ENCODE assay signal across 8 cellular contexts in genomic region chr2:9554841-9555337, GRCh38. TPM values are rescaled to one million over a fixed set of nuclear protein-coding genes. Genes with fewer than 3 reads are reported as not detected.
DNase-seq lines count a peak whose midpoint lies in the region; ATAC-seq and TF ChIP-seq lines count a peak whose summit lies in the region.

No MANE protein-coding gene starts in this region.

- H3K4me3 ChIP-seq in mucosa of rectum (ENCODE audit: low read length in 2 of 2) = peak overlapping the region; percentile 96 to 100
- peak overlapping the region; percentile 60 to 91 (median 84) for H3K4me3 ChIP-seq in transverse colon

- H3K9me3 ChIP-seq in ES-I3 (ENCODE audit: control insufficient read depth, insufficient read depth, low read length) (no peaks in the 10 kb centered on the region), mucosa of rectum (ENCODE audit: control insufficient read depth in 2 of 2, low read length in 2 of 2) (no peaks in the 10 kb centered on the region), transverse colon (no peaks in the 10 kb centered on the region)

- H3K4me3 Mint-ChIP-seq in activated B cell treated with CpG ODN at 0.5 μM for 24 hours = peak overlapping the region; percentile 96
- peak overlapping the region; percentile 98 for H3K4me3 Mint-ChIP-seq in endothelial cell (ENCODE audit: unreplicated experiment)

- H3K9me3 Mint-ChIP-seq in activated B cell treated with CpG ODN at 0.5 μM for 24 hours = no peaks in the 10 kb centered on the region
- no peaks in the 10 kb centered on the region for H3K9me3 Mint-ChIP-seq in endothelial cell (ENCODE audit: unreplicated experiment)

- H3K4me1 Mint-ChIP-seq in activated B cell treated with CpG ODN at 0.5 μM for 24 hours (peaks cover 57% of the 10 kb centered on the region), endothelial cell (ENCODE audit: unreplicated experiment) (peaks cover 23% of the 10 kb centered on the region)

- H3K27me3 ChIP-seq in mucosa of rectum (ENCODE audit: control insufficient read depth in 2 of 2, insufficient read depth in 2 of 2, low read length in 2 of 2) (no peaks in the 10 kb centered on the region), transverse colon (no peaks in the 10 kb centered on the region)

- H3K9ac ChIP-seq in ES-I3 (ENCODE audit: low read depth, low read length) (peak overlapping the region; percentile 93), mucosa of rectum (ENCODE audit: low read depth in 1 of 2, low read length in 2 of 2) (peak overlapping the region; percentile 95 to 97)

- intact Hi-C loops in activated B cell treated with CpG ODN at 0.5 μM for 24 hours (cut with micrococcal nuclease) = loop anchor here (1.0 to 5.0 kb wide), 9 partner anchors 16 to 892 kb away; partner anchors contain the start of genes CPSF3, GRHL1, ITGB1BP1 and KLF11
- intact Hi-C loops in transverse colon (cut with DNase I; ENCODE audit: low total_unique reads) = loop anchor here (5.0 kb wide), 1 partner anchor 77 kb away; the partner anchor contains the start of gene YWHAQ

- TF ChIP-seq CTCF in activated B cell treated with CpG ODN at 0.5 μM for 24 hours (IDR thresholded peaks at IDR 0.05) (no peak), endothelial cell (IDR thresholded peaks at IDR 0.05; ENCODE audit: unreplicated experiment) (no peak), transverse colon (IDR thresholded peaks at IDR 0.05) (no peak), GM13976 (IDR thresholded peaks at IDR 0.05; ENCODE audit: borderline replicate concordance, control extremely low read depth, extremely low read depth, insufficient read depth, missing control alignments) (no peak)

- in situ Hi-C loops in transverse colon (cut with MboI; ENCODE audit: low pct_ligation_motif_present in 1 of 4, low pct_unique_long_range_greater_than_20kb in 1 of 4, low sequenced_read_pairs in 3 of 4) (loop anchor here in 1 of 4 donors (10.0 kb wide), 1 partner anchor 80 kb away; the partner anchor contains the start of gene YWHAQ), GM13976 (cut with MboI; ENCODE audit: low sequenced_read_pairs, unreplicated experiment) (no loop called here)

- no peaks in the 10 kb centered on the region for H3K36me3 ChIP-seq in ES-I3 (ENCODE audit: insufficient read depth, low read length)
- no peaks in the 10 kb centered on the region for H3K36me3 ChIP-seq in mucosa of rectum (ENCODE audit: control insufficient read depth in 2 of 2, insufficient read depth in 2 of 2, low read length in 2 of 2)
- H3K36me3 ChIP-seq in transverse colon = no peaks in the 10 kb centered on the region

- TF ChIP-seq EP300 in transverse colon (IDR thresholded peaks at IDR 0.05; ENCODE audit: low read depth) = no peak

- DNase-seq in NCI-H1417 (lab: John Stamatoyannopoulos, UW) (peak in 2 of 3 experiments; percentile 26 to 81), activated B cell treated with CpG ODN at 0.5 μM for 24 hours (no peak), endothelial cell (ENCODE audit: low spot score) (peak; percentile 21), transverse colon (peak; percentile 31), GM13976 (ENCODE audit: low spot score) (no peak)

- CTCF ChIA-PET in activated B cell treated with CpG ODN at 0.5 μM for 24 hours (lab: Charles Lee) = interaction anchor here (0.6 to 2.7 kb wide), 4 partner anchors 10 to 80 kb away, joined by 3 to 17 read pairs (median 4); no protein-coding TSS in a partner anchor

- POLR2A ChIA-PET in activated B cell treated with CpG ODN at 0.5 μM for 24 hours (lab: Charles Lee) = interaction anchor here (1.1 to 3.4 kb wide), 14 partner anchors 10 to 475 kb away, joined by 3 to 74 read pairs (median 15); partner anchors contain the start of genes CPSF3, IAH1, ITGB1BP1 and TAF1B

- whole genome bisulfite sequencing in transverse colon (ENCODE audit: low coverage in 1 of 2), 2 donors = 1 to 3% methylated on average over 7 to 11 of the region's 11 CpGs

- no peak for TF ChIP-seq POLR2A in transverse colon (IDR thresholded peaks at IDR 0.05)

- H3K27me3 Mint-ChIP-seq in activated B cell treated with CpG ODN at 0.5 μM for 24 hours (no peaks in the 10 kb centered on the region), endothelial cell (ENCODE audit: unreplicated experiment) (peaks cover 7% of the 10 kb centered on the region)

- no peak for ATAC-seq in activated B cell treated with CpG ODN at 0.5 μM for 24 hours (ENCODE audit: low read depth)
- no peak for ATAC-seq in HG03280 (IDR thresholded peaks at IDR 0.05; ENCODE audit: unreplicated experiment)

- H3K4me1 ChIP-seq in ES-I3 (ENCODE audit: insufficient read depth, low read length) (peaks cover 11% of the 10 kb centered on the region; the same call in 1 of the 2 replicates), mucosa of rectum (ENCODE audit: control insufficient read depth in 2 of 2, insufficient read depth in 2 of 2, low read length in 2 of 2) (peaks cover 16 to 18% of the 10 kb centered on the region in 2 donors), transverse colon (peaks cover 22 to 51% (median 29%) of the 10 kb centered on the region in 4 donors)

- H3K36me3 Mint-ChIP-seq in activated B cell treated with CpG ODN at 0.5 μM for 24 hours (ENCODE audit: low read depth) (peaks cover 18% of the 10 kb centered on the region), endothelial cell (ENCODE audit: low read depth, unreplicated experiment) (peaks cover 7% of the 10 kb centered on the region)

- H3K27ac Mint-ChIP-seq in activated B cell treated with CpG ODN at 0.5 μM for 24 hours (peak overlapping the region; percentile 98), endothelial cell (ENCODE audit: unreplicated experiment) (peak overlapping the region; percentile 94)

- H3K27ac ChIP-seq in mucosa of rectum (ENCODE audit: low read depth in 2 of 2, low read length in 2 of 2) (peak overlapping the region; percentile 97 to 98), transverse colon (peak overlapping the region; percentile 94 to 98 (median 98))

RNA-seq across cellular contexts. Expression of gene ADAM17, which starts 0.7 kb away (rescaled TPM):
- 34.3 and 39.5 TPM in 2 replicates for total RNA-seq in activated B cell treated with CpG ODN at 0.5 μM for 24 hours
- total RNA-seq in endothelial cell (ENCODE audit: unreplicated experiment) = 39.7 TPM
- 10 to 100 TPM; 11.2 to 36.4 (median 17.0) TPM for total RNA-seq in transverse colon

Comparison
In these comparisons a context has a peak if more than half of its experiments do, and no peak if none do; other contexts are left out.
1. DNase-seq: peak in NCI-H1417 (2 of 3), endothelial cell (single experiment) and transverse colon (single experiment); none in activated B cell treated with CpG ODN at 0.5 μM for 24 hours (single experiment) and GM13976 (single experiment).